Comparison of ENCODE assay signal across 1 cellular context in the genomic region with DNA sequence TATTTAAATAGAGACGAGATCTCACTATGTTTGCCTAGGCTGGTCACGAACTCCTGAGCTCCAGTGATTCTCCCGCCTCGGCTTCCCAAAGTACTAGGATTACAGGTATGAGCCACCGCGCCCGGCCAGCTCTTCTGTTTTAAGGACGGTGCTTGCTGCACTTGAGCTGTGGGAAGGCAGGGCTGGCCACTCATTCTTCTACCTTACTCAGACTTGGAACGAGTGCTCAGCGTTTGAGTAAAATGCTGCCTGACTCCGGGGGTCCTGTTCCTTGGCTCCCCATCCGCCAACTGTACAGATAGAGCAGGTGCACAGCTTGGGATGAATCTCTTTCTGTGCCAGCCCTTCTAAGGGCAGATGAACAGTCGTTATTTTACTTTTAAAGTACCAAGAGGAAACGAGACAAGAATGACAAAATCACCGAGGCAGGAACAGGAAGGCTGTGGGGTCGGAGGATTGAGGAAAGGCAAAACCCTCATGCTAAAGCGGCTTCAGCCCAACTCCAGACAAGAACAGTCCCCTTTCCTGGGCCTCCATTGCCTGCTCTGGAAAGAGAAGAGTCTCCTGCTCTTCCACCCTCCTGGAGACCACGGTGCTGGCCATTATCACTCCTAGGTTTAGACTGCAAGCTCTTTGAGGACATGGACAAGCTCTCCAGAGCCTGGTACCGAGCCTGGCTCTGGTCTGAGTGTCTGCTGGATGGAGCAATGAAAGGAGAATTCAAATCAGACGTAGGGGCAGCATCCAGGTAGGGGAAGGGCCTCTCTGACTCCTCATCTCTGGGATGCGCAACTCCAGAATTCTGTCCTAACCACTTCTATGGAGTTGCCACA.
TF ChIP-seq lines count a peak whose summit lies in the region.

No MANE protein-coding gene starts in this region.

TF ChIP-seq in HCT116, 20 proteins besides CTCF, POLR2A, EP300 and RAD21 (continued from another document):
- TF ChIP-seq, protein P1, sequence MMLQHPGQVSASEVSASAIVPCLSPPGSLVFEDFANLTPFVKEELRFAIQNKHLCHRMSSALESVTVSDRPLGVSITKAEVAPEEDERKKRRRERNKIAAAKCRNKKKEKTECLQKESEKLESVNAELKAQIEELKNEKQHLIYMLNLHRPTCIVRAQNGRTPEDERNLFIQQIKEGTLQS (IDR thresholded peaks at IDR 0.05) = no peak
- TF ChIP-seq EZH2 (IDR thresholded peaks at IDR 0.05) (no peak), SIN3A (IDR thresholded peaks at IDR 0.05; ENCODE audit: low read depth) (no peak), ZNF274 (IDR thresholded peaks at IDR 0.05; ENCODE audit: low read depth, low read length) (no peak), SP1 (IDR thresholded peaks at IDR 0.05; ENCODE audit: low read depth) (no peak), SRF (IDR thresholded peaks at IDR 0.05; ENCODE audit: low read depth) (no peak), ELF1 (IDR thresholded peaks at IDR 0.05; ENCODE audit: borderline replicate concordance, low read depth) (no peak), POLR2AphosphoS5 (IDR thresholded peaks at IDR 0.05; ENCODE audit: low read depth, low read length) (no peak), CBX3 (IDR thresholded peaks at IDR 0.05; ENCODE audit: low read depth) (no peak), YY1 (IDR thresholded peaks at IDR 0.05; ENCODE audit: extremely low read depth, insufficient replicate concordance, low read depth, low read length) (no peak), CEBPB (IDR thresholded peaks at IDR 0.05; ENCODE audit: low read depth) (no peak)
- TF ChIP-seq, protein P2, sequence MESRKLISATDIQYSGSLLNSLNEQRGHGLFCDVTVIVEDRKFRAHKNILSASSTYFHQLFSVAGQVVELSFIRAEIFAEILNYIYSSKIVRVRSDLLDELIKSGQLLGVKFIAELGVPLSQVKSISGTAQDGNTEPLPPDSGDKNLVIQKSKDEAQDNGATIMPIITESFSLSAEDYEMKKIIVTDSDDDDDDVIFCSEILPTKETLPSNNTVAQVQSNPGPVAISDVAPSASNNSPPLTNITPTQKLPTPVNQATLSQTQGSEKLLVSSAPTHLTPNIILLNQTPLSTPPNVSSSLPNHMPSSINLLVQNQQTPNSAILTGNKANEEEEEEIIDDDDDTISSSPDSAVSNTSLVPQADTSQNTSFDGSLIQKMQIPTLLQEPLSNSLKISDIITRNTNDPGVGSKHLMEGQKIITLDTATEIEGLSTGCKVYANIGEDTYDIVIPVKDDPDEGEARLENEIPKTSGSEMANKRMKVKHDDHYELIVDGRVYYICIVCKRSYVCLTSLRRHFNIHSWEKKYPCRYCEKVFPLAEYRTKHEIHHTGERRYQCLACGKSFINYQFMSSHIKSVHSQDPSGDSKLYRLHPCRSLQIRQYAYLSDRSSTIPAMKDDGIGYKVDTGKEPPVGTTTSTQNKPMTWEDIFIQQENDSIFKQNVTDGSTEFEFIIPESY (IDR thresholded peaks at IDR 0.05; ENCODE audit: extremely low read depth, insufficient replicate concordance, low read length) = no peak
